Comparison of ENCODE assay signal across 10 cellular contexts in genomic region chr17:82100502-82101298, GRCh38. TPM values are rescaled to one million over a fixed set of nuclear protein-coding genes. Genes with fewer than 3 reads are reported as not detected.
DNase-seq lines count a peak whose midpoint lies in the region; ATAC-seq and TF ChIP-seq lines count a peak whose summit lies in the region.
"Had no signal": no experiment of that assay in that cellular context is flagged by ENCODE, and none has a peak within 500 bp of the region (broad histone marks: within the 10 kb centered on the region; RNA-seq: fewer than 3 reads in every experiment).

No MANE protein-coding gene starts in this region.

- WGBS in hepatocyte (ENCODE audit: low lambda C conversion rate, missing lambda C conversion rate), result 92% methylated on average over 28 of the region's 35 CpGs
- 72 to 80% methylated on average over 10 to 35 of the region's 35 CpGs for WGBS in testis, 2 donors
- 90 to 92% methylated on average over 31 to 35 of the region's 35 CpGs for WGBS in GM23248 (ENCODE audit: low coverage in 1 of 2, low lambda C conversion rate in 2 of 2, missing lambda C conversion rate in 2 of 2), 2 experiments

- H3K4me2 ChIP-seq in hepatocyte (peak overlapping the region; percentile 97), GM23248 (ENCODE audit: unreplicated experiment) (no peak overlapping the region)

- ATAC-seq in HG03520 (IDR thresholded peaks at IDR 0.05; ENCODE audit: unreplicated experiment), result no peak

- TF ChIP-seq CTCF in RWPE1 (conservative IDR thresholded peaks at IDR 0.05; ENCODE audit: low read depth) (no peak), hepatocyte (IDR thresholded peaks at IDR 0.05; ENCODE audit: poor library complexity) (no peak), testis (IDR thresholded peaks at IDR 0.05) (no peak)

- POLR2A ChIA-PET in RWPE1 (lab: Yijun Ruan, JAX; ENCODE audit: low non-redundant PET), result no interaction called here

- in situ Hi-C loops in GM23248 (cut with MboI), result no loop called here

- H3K9me3 ChIP-seq in hepatocyte (ENCODE audit: low read depth) (no peaks in the 10 kb centered on the region), testis (no peaks in the 10 kb centered on the region), GM23248 (ENCODE audit: low read depth) (no peaks in the 10 kb centered on the region)

- peaks cover 71% of the 10 kb centered on the region for H3K4me1 ChIP-seq in hepatocyte (ENCODE audit: insufficient read depth)
- H3K4me1 ChIP-seq in testis, result peaks cover 42% of the 10 kb centered on the region
- 0 out of 2 replicates have a peak, but pooled peaks cover 4% of the 10 kb centered on the region for H3K4me1 ChIP-seq in GM23248 (ENCODE audit: insufficient read depth)

- H3K9me3 Mint-ChIP-seq in activated naive CD4-positive, alpha-beta T cell treated with anti-CD3 and anti-CD28 coated beads, Interleukin-2, amount 10 ng/mL, durations not matched to agents 7 days and 5 days, result no peaks in the 10 kb centered on the region
- H3K9me3 Mint-ChIP-seq: dendritic cell treated with granulocyte-macrophage colony-stimulating factor and Interleukin-4, amounts not matched to agents 40 ng/mL and 50 ng/mL, for 4 days had no signal

- H3K27me3 ChIP-seq in hepatocyte (no peaks in the 10 kb centered on the region), testis (no peaks in the 10 kb centered on the region), GM23248 (replicated peaks; ENCODE audit: insufficient read depth) (no peaks in the 10 kb centered on the region)

- H3K4me3 ChIP-seq in hepatocyte (no peak overlapping the region), testis (no peak overlapping the region), GM23248 (no peak overlapping the region)

- DNase-seq in activated naive CD4-positive, alpha-beta T cell treated with anti-CD3 and anti-CD28 coated beads, Interleukin-2, amount 10 ng/mL, durations not matched to agents 7 days and 5 days, result no peak
- no peak for DNase-seq in activated naive CD4-positive, alpha-beta T cell treated with anti-CD3 and anti-CD28 coated beads, Interleukin-2, amount 50 U/mL, for 16 hours
- DNase-seq in RWPE1 (ENCODE audit: low spot score), result no peak
- no peak for DNase-seq in hepatocyte (ENCODE audit: low spot score)
- no peak for DNase-seq in testis
- no peak for DNase-seq in CD1c-positive myeloid dendritic cell (ENCODE audit: extremely low spot score)
- DNase-seq in GM23248, result no peak
- DNase-seq: MV-4-11 had no signal

- H3K79me2 ChIP-seq in hepatocyte (peaks cover 34% of the 10 kb centered on the region), GM23248 (ENCODE audit: insufficient read depth) (peaks cover 19% of the 10 kb centered on the region)

- peak overlapping the region; percentile 80 for H3K4me3 Mint-ChIP-seq in activated naive CD4-positive, alpha-beta T cell treated with anti-CD3 and anti-CD28 coated beads, Interleukin-2, amount 10 ng/mL, durations not matched to agents 7 days and 5 days

- H3K27ac Mint-ChIP-seq in activated naive CD4-positive, alpha-beta T cell treated with anti-CD3 and anti-CD28 coated beads, Interleukin-2, amount 10 ng/mL, durations not matched to agents 7 days and 5 days, result peak overlapping the region; percentile 86

- intact Hi-C loops in testis (cut with DNase I; ENCODE audit: low total_unique reads), result no loop called here

- H2AFZ ChIP-seq in hepatocyte (no peak overlapping the region), GM23248 (no peak overlapping the region)

- no peaks in the 10 kb centered on the region for H3F3A ChIP-seq in GM23248 (ENCODE audit: insufficient read depth)

- no peaks in the 10 kb centered on the region for H3K27me3 Mint-ChIP-seq in activated naive CD4-positive, alpha-beta T cell treated with anti-CD3 and anti-CD28 coated beads, Interleukin-2, amount 10 ng/mL, durations not matched to agents 7 days and 5 days

- CTCF ChIA-PET in activated naive CD4-positive, alpha-beta T cell treated with anti-CD3 and anti-CD28 coated beads, Interleukin-2, amount 10 ng/mL, durations not matched to agents 7 days and 5 days (lab: Charles Lee), result no interaction called here
- CTCF ChIA-PET in RWPE1 (lab: Yijun Ruan, JAX), result no interaction called here

- H3K9me2 ChIP-seq in hepatocyte (replicated peaks; ENCODE audit: insufficient read depth), result no peaks in the 10 kb centered on the region
- H3K9me2 ChIP-seq in GM23248 (ENCODE audit: insufficient read depth), result no peaks in the 10 kb centered on the region

- no peak overlapping the region for H3K9ac ChIP-seq in GM23248

- H4K20me1 ChIP-seq in hepatocyte (ENCODE audit: insufficient read depth, poor library complexity, severe bottlenecking) (peaks cover 20% of the 10 kb centered on the region), GM23248 (ENCODE audit: insufficient read depth) (no peaks in the 10 kb centered on the region)

- H3K4me1 Mint-ChIP-seq in activated naive CD4-positive, alpha-beta T cell treated with anti-CD3 and anti-CD28 coated beads, Interleukin-2, amount 10 ng/mL, durations not matched to agents 7 days and 5 days, result peaks cover 26% of the 10 kb centered on the region

- no peak for TF ChIP-seq POLR2A in testis (IDR thresholded peaks at IDR 0.05)

- H3K36me3 Mint-ChIP-seq in activated naive CD4-positive, alpha-beta T cell treated with anti-CD3 and anti-CD28 coated beads, Interleukin-2, amount 10 ng/mL, durations not matched to agents 7 days and 5 days, result peaks cover 9% of the 10 kb centered on the region

- H3K36me3 ChIP-seq in hepatocyte (replicated peaks; ENCODE audit: insufficient read depth, low read depth), result no peaks in the 10 kb centered on the region
- H3K36me3 ChIP-seq in testis (ENCODE audit: low read depth, missing control alignments), result no peaks in the 10 kb centered on the region
- no peaks in the 10 kb centered on the region for H3K36me3 ChIP-seq in GM23248 (ENCODE audit: low read depth)

- H3K27ac ChIP-seq in RWPE1 (peak overlapping the region; percentile 96), hepatocyte (peak overlapping the region; percentile 90), testis (peak overlapping the region; percentile 84 to 95), GM23248 (no peak overlapping the region)

RNA-seq across cellular contexts. Expression of gene FASN, which starts 2.7 kb away (rescaled TPM):
- 67.2 and 118 TPM in 2 replicates for total RNA-seq in hepatocyte
- 71.5 and 77.6 TPM in 2 replicates for polyA plus RNA-seq in hepatocyte
- 10 to 100 TPM; 76.2 to 93.0 TPM for total RNA-seq in testis
- 47.6 TPM for polyA plus RNA-seq in testis (ENCODE audit: insufficient read depth, low read depth, low replicate concordance)
- total RNA-seq in GM23248 (2014; rRNA removed; shearing (Covaris generic)), result 33.8 and 38.2 TPM in 2 replicates
- 12.7 and 16.3 TPM in 2 replicates for polyA plus RNA-seq in GM23248 (2016; fragmentation: Nextera tagmentation; extraction: Ambion mirVana)

RNA-seq across cellular contexts. Expression of gene DUS1L, which starts 35.1 kb away (rescaled TPM):
- total RNA-seq in hepatocyte (71.5 and 71.9 TPM in 2 replicates), testis (100 to 1,000 TPM; 117 to 132 TPM)
- polyA plus RNA-seq in hepatocyte (160 and 202 TPM in 2 replicates), testis (ENCODE audit: insufficient read depth, low read depth, low replicate concordance) (127 TPM), GM23248 (2016; fragmentation: Nextera tagmentation; extraction: Ambion mirVana) (13.3 and 27.7 TPM in 2 replicates)
- 61.2 and 96.4 TPM in 2 replicates for total RNA-seq in GM23248 (2014; rRNA removed; shearing (Covaris generic))

RNA-seq across cellular contexts. Expression of gene GPS1, which starts 49.0 kb away (rescaled TPM):
- total RNA-seq in hepatocyte (101 and 124 TPM in 2 replicates), testis (100 to 1,000 TPM; 170 to 190 TPM)
- polyA plus RNA-seq in hepatocyte (160 and 167 TPM in 2 replicates), testis (ENCODE audit: insufficient read depth, low read depth, low replicate concordance) (178 TPM), GM23248 (2016; fragmentation: Nextera tagmentation; extraction: Ambion mirVana) (101 and 104 TPM in 2 replicates)
- total RNA-seq in GM23248 (2014; rRNA removed; shearing (Covaris generic)), result 130 and 138 TPM in 2 replicates

RNA-seq across cellular contexts. Expression of gene RFNG, which starts 49.1 kb away (rescaled TPM):
- total RNA-seq in hepatocyte (39.6 and 43.2 TPM in 2 replicates), testis (100 to 1,000 TPM in 1 of 2 donors, 10 to 100 TPM in 1; 73.3 to 102 TPM)
- polyA plus RNA-seq in hepatocyte (109 and 118 TPM in 2 replicates), testis (ENCODE audit: insufficient read depth, low read depth, low replicate concordance) (50.5 TPM), GM23248 (2016; fragmentation: Nextera tagmentation; extraction: Ambion mirVana) (10.6 and 11.8 TPM in 2 replicates)
- total RNA-seq in GM23248 (2014; rRNA removed; shearing (Covaris generic)), result 59.8 and 61.2 TPM in 2 replicates
